ENCODE assay signal across 9 cellular contexts in genomic region chrX:57910287-57910912, GRCh38. TPM values are rescaled to one million over a fixed set of nuclear protein-coding genes. Genes with fewer than 3 reads are reported as not detected.
DNase-seq lines count a peak whose midpoint lies in the region; ATAC-seq and TF ChIP-seq lines count a peak whose summit lies in the region.
"Not testable (repeated sequence)": the region's sequence is repeated elsewhere in the genome, so short reads cannot be mapped to it uniquely, and the experiment has no call there.
"Had no signal": no experiment of that assay in that cellular context is flagged by ENCODE, and none has a peak within 500 bp of the region (broad histone marks: within the 10 kb centered on the region; RNA-seq: fewer than 3 reads in every experiment).

Gene ZXDA, minus strand, starts transcription at chrX:57910458. Its CDS starts 38 bp downstream, at chrX:57910420.

- intact Hi-C loops in heart right ventricle (cut with DNase I) = loop anchor here in 1 of 10 donors (10.0 kb wide), 1 partner anchor 326 kb away; no protein-coding TSS in a partner anchor
- intact Hi-C loops in uterus (cut with DNase I; ENCODE audit: low total_unique reads) = not testable (repeated sequence)

- H3K4me3 ChIP-seq in SU-DHL-6 (ENCODE audit: insufficient read depth, low read length, poor library complexity, severe bottlenecking) = peak within 1 kb of the TSS; percentile 18
- peak within 1 kb of the TSS; percentile 48 for H3K4me3 ChIP-seq in brain microvascular endothelial cell (ENCODE audit: low read depth, low read length)
- peak within 1 kb of the TSS; percentile 32 to 64 (median 57) for H3K4me3 ChIP-seq in heart right ventricle
- H3K4me3 ChIP-seq in uterus = peak within 1 kb of the TSS; percentile 29 to 45

- peak; percentile 50 for DNase-seq in HCEC 1CT
- not testable (repeated sequence) for DNase-seq in brain microvascular endothelial cell; heart right ventricle; omental fat pad (ENCODE audit: low spot score); uterus

- H3K4me1 ChIP-seq in heart right ventricle = peaks cover 0 to 33% (median 12%) of the 10 kb centered on the region in 9 donors
- not testable (repeated sequence) for H3K4me1 ChIP-seq in uterus

- H3K36me3 ChIP-seq in SU-DHL-6 (ENCODE audit: low read length); brain microvascular endothelial cell (replicated peaks); heart right ventricle; uterus: not testable (repeated sequence)

- H3K4me2 ChIP-seq in SU-DHL-6 (ENCODE audit: low read depth, low read length, poor library complexity, severe bottlenecking) = peak within 1 kb of the TSS; percentile 54

- not testable (repeated sequence) for H3F3A ChIP-seq in SU-DHL-6 (ENCODE audit: insufficient read depth)

- not testable (repeated sequence) for H3K27ac ChIP-seq in SU-DHL-6 (ENCODE audit: low read depth, low read length)
- H3K27ac ChIP-seq in brain microvascular endothelial cell (peak within 1 kb of the TSS; percentile 74), heart right ventricle (peak within 1 kb of the TSS; percentile 86 to 96 (median 91)), uterus (peak within 1 kb of the TSS; percentile 91 to 96)

- peak; percentile 66 for ATAC-seq in GM18511 (IDR thresholded peaks at IDR 0.05; ENCODE audit: unreplicated experiment)
- ATAC-seq in HG03565 (IDR thresholded peaks at IDR 0.05; ENCODE audit: unreplicated experiment) = peak; percentile 36
- ATAC-seq in heart right ventricle = peak in 7 of 8 donors; percentile 74 to 83 (median 76)
- peak; percentile 54 for ATAC-seq in omental fat pad (ENCODE audit: low FRiP score)

- H3K27me3 ChIP-seq in SU-DHL-6 (ENCODE audit: low read length); brain microvascular endothelial cell (replicated peaks); heart right ventricle; uterus: not testable (repeated sequence)

- peak within 1 kb of the TSS; percentile 33; the same call in 1 of the 2 replicates for H3K9ac ChIP-seq in SU-DHL-6 (ENCODE audit: low read length)

- H3K79me2 ChIP-seq in SU-DHL-6 (ENCODE audit: insufficient read depth, low read length) = peaks cover 12% of the 10 kb centered on the region; the same call in 1 of the 2 replicates

- H4K20me1 ChIP-seq in SU-DHL-6 (ENCODE audit: low read depth, low read length) = not testable (repeated sequence)

- H3K9me2 ChIP-seq in SU-DHL-6 (replicated peaks; ENCODE audit: insufficient read depth, low read length) = not testable (repeated sequence)

- H3K9me3 ChIP-seq in SU-DHL-6 (ENCODE audit: insufficient read depth, low read length); heart right ventricle; uterus: not testable (repeated sequence)

- TF ChIP-seq CTCF in SU-DHL-6 (IDR thresholded peaks at IDR 0.05; ENCODE audit: insufficient read depth, low read length, poor library complexity, severe bottlenecking); brain microvascular endothelial cell (IDR thresholded peaks at IDR 0.05; ENCODE audit: low read depth, low read length, missing control alignments); omental fat pad (IDR thresholded peaks at IDR 0.05); uterus (IDR thresholded peaks at IDR 0.05): not testable (repeated sequence)
- TF ChIP-seq CTCF in heart right ventricle (IDR thresholded peaks at IDR 0.05) = peak in 3 of 9 donors; percentile 10 to 18 (median 12)

- in situ Hi-C loops in brain microvascular endothelial cell (cut with HindIII; ENCODE audit: low pct_ligation_motif_present, low sequenced_read_pairs) = not testable (repeated sequence)

- TF ChIP-seq POLR2A in uterus (IDR thresholded peaks at IDR 0.05) = not testable (repeated sequence)

- peak within 1 kb of the TSS; percentile 26 for H2AFZ ChIP-seq in SU-DHL-6 (ENCODE audit: low read depth, low read length, severe bottlenecking)

- WGBS in heart right ventricle, 2 donors = 2 to 7% methylated on average over 6 to 8 of the region's 35 CpGs

RNA-seq across cellular contexts. Expression of gene ZXDA, which starts in this region (rescaled TPM):
- total RNA-seq in heart right ventricle (1 to 10 TPM; 3.5 to 5.1 (median 4.4) TPM), omental fat pad (10 to 100 TPM in 1 of 4 donors, 1 to 10 TPM in 3; 4.7 to 12.9 (median 5.1) TPM), uterus (10 to 100 TPM in 2 of 4 donors, 1 to 10 TPM in 2; 4.4 to 19.9 (median 12.1) TPM)
- polyA plus RNA-seq in heart right ventricle = under 1 TPM; 0.66 to 0.75 TPM
- total RNA-seq: neural crest cell had no signal
